In genomic region chr3:59321881-59322540, GRCh38 we compare ENCODE assay signal across 16 cellular contexts.
DNase-seq lines count a peak whose midpoint lies in the region; ATAC-seq and TF ChIP-seq lines count a peak whose summit lies in the region.
"Had no signal": no experiment of that assay in that cellular context is flagged by ENCODE, and none has a peak within 500 bp of the region (broad histone marks: within the 10 kb centered on the region; RNA-seq: fewer than 3 reads in every experiment).

No MANE protein-coding gene starts in this region.

- TF ChIP-seq CTCF in VCaP (conservative IDR thresholded peaks at IDR 0.05), result no peak
- no peak for TF ChIP-seq CTCF in kidney epithelial cell (IDR thresholded peaks at IDR 0.05; ENCODE audit: insufficient read depth, low read length, poor library complexity, severe bottlenecking)
- no peak for TF ChIP-seq CTCF in hepatocyte (IDR thresholded peaks at IDR 0.05; ENCODE audit: poor library complexity)
- TF ChIP-seq CTCF in esophagus muscularis mucosa (IDR thresholded peaks at IDR 0.05), result no peak

- no peaks in the 10 kb centered on the region for H3K27me3 Mint-ChIP-seq in activated CD4-positive, alpha-beta memory T cell treated with anti-CD3 and anti-CD28 coated beads for 36 hours

- H3K4me2 ChIP-seq in hepatocyte, result no peak overlapping the region

- H3K4me1 ChIP-seq in hepatocyte (ENCODE audit: insufficient read depth) (no peaks in the 10 kb centered on the region), esophagus muscularis mucosa (no peaks in the 10 kb centered on the region)
- H3K4me1 ChIP-seq: Peyer's patch had no signal

- no peaks in the 10 kb centered on the region for H3K79me2 ChIP-seq in hepatocyte

- no peak for TF ChIP-seq POLR2A in esophagus muscularis mucosa (IDR thresholded peaks at IDR 0.05; ENCODE audit: low read depth)

- DNase-seq in ELF-1 (ENCODE audit: low read depth, low spot score), result peak; percentile 20
- DNase-seq in NCI-H146 (lab: John Stamatoyannopoulos, UW), result peak; percentile 58
- DNase-seq in kidney epithelial cell (ENCODE audit: low read depth), result peak; percentile 54
- DNase-seq in hepatocyte (ENCODE audit: low spot score), result no peak
- DNase-seq in activated CD4-positive, alpha-beta memory T cell treated with anti-CD3 and anti-CD28 coated beads for 36 hours, result no peak
- DNase-seq in esophagus muscularis mucosa (ENCODE audit: extremely low spot score), result no peak
- DNase-seq: CD8-positive, alpha-beta T cell; DND-41; NCI-H1092; NCI-H187; NCI-H446 treated with DMSO at 0.1 percent for 48 hours; NCI-H774; Peyer's patch; SHP77 treated with DMSO at 0.1 percent for 48 hours had no signal

- no peaks in the 10 kb centered on the region for H3K27me3 ChIP-seq in kidney epithelial cell (ENCODE audit: control insufficient read depth, insufficient read depth, low read length)
- H3K27me3 ChIP-seq in hepatocyte, result no peaks in the 10 kb centered on the region
- no peaks in the 10 kb centered on the region for H3K27me3 ChIP-seq in esophagus muscularis mucosa
- H3K27me3 ChIP-seq: Peyer's patch had no signal

- H4K20me1 ChIP-seq in hepatocyte (ENCODE audit: insufficient read depth, poor library complexity, severe bottlenecking), result no peaks in the 10 kb centered on the region

- H3K9me2 ChIP-seq in hepatocyte (replicated peaks; ENCODE audit: insufficient read depth), result no peaks in the 10 kb centered on the region

- H3K4me3 ChIP-seq in kidney epithelial cell (ENCODE audit: low read depth, low read length), result no peak overlapping the region
- H3K4me3 ChIP-seq in hepatocyte, result no peak overlapping the region
- no peak overlapping the region for H3K4me3 ChIP-seq in esophagus muscularis mucosa
- H3K4me3 ChIP-seq: Peyer's patch had no signal

- no peak for ATAC-seq in HG03039 (IDR thresholded peaks at IDR 0.05; ENCODE audit: unreplicated experiment)
- ATAC-seq: CD8-positive, alpha-beta T cell had no signal

- H3K36me3 ChIP-seq in kidney epithelial cell (ENCODE audit: control insufficient read depth, insufficient read depth, low read length), result no peaks in the 10 kb centered on the region
- H3K36me3 ChIP-seq in hepatocyte (replicated peaks; ENCODE audit: insufficient read depth, low read depth), result no peaks in the 10 kb centered on the region
- H3K36me3 ChIP-seq in esophagus muscularis mucosa, result no peaks in the 10 kb centered on the region
- H3K36me3 ChIP-seq: Peyer's patch had no signal

- no peaks in the 10 kb centered on the region for H3K9me3 Mint-ChIP-seq in activated CD4-positive, alpha-beta memory T cell treated with anti-CD3 and anti-CD28 coated beads for 36 hours
- H3K9me3 Mint-ChIP-seq: CD8-positive, alpha-beta T cell had no signal

- CTCF ChIA-PET in activated CD4-positive, alpha-beta memory T cell treated with anti-CD3 and anti-CD28 coated beads for 36 hours (lab: Charles Lee), result no interaction called here

- POLR2A ChIA-PET in activated CD4-positive, alpha-beta memory T cell treated with anti-CD3 and anti-CD28 coated beads for 36 hours (lab: Charles Lee), result no interaction called here

- no peaks in the 10 kb centered on the region for H3K9me3 ChIP-seq in hepatocyte (ENCODE audit: low read depth)
- no peaks in the 10 kb centered on the region for H3K9me3 ChIP-seq in esophagus muscularis mucosa
- H3K9me3 ChIP-seq: Peyer's patch had no signal

- intact Hi-C loops in activated CD4-positive, alpha-beta memory T cell treated with anti-CD3 and anti-CD28 coated beads for 36 hours (cut with micrococcal nuclease), result no loop called here
- intact Hi-C loops in esophagus muscularis mucosa (cut with DNase I), result no loop called here

- H3K36me3 Mint-ChIP-seq in activated CD4-positive, alpha-beta memory T cell treated with anti-CD3 and anti-CD28 coated beads for 36 hours, result no peaks in the 10 kb centered on the region
- H3K36me3 Mint-ChIP-seq: CD8-positive, alpha-beta T cell had no signal

- no peaks in the 10 kb centered on the region for H3K4me1 Mint-ChIP-seq in activated CD4-positive, alpha-beta memory T cell treated with anti-CD3 and anti-CD28 coated beads for 36 hours (ENCODE audit: low read depth)

- 71% methylated on average over 5 of the region's 5 CpGs for WGBS in hepatocyte (ENCODE audit: low lambda C conversion rate, missing lambda C conversion rate)
- WGBS in esophagus muscularis mucosa, result 88% methylated on average over 5 of the region's 5 CpGs

- H3K27ac Mint-ChIP-seq in activated CD4-positive, alpha-beta memory T cell treated with anti-CD3 and anti-CD28 coated beads for 36 hours, result no peak overlapping the region
- H3K27ac Mint-ChIP-seq: CD8-positive, alpha-beta T cell had no signal

- no peak overlapping the region for H2AFZ ChIP-seq in hepatocyte

- no peak for TF ChIP-seq EP300 in esophagus muscularis mucosa (IDR thresholded peaks at IDR 0.05)

- peak overlapping the region; percentile 80 for H3K27ac ChIP-seq in VCaP
- H3K27ac ChIP-seq in hepatocyte, result no peak overlapping the region
- no peak overlapping the region for H3K27ac ChIP-seq in esophagus muscularis mucosa (replicated peaks in 1 of 4)
- H3K27ac ChIP-seq: Peyer's patch had no signal

- H3K4me3 Mint-ChIP-seq in activated CD4-positive, alpha-beta memory T cell treated with anti-CD3 and anti-CD28 coated beads for 36 hours, result no peak overlapping the region
- H3K4me3 Mint-ChIP-seq: CD8-positive, alpha-beta T cell had no signal

Comparison
In these comparisons a context has a peak if more than half of its experiments do, and no peak if none do; other contexts are left out.
1. DNase-seq: peak in ELF-1 (single experiment), NCI-H146 (single experiment) and kidney epithelial cell (single experiment); none in hepatocyte (single experiment), activated CD4-positive, alpha-beta memory T cell treated with anti-CD3 and anti-CD28 coated beads for 36 hours (single experiment) and esophagus muscularis mucosa (single experiment).